ENCODE assay signal across 22 cellular contexts in the genomic region with DNA sequence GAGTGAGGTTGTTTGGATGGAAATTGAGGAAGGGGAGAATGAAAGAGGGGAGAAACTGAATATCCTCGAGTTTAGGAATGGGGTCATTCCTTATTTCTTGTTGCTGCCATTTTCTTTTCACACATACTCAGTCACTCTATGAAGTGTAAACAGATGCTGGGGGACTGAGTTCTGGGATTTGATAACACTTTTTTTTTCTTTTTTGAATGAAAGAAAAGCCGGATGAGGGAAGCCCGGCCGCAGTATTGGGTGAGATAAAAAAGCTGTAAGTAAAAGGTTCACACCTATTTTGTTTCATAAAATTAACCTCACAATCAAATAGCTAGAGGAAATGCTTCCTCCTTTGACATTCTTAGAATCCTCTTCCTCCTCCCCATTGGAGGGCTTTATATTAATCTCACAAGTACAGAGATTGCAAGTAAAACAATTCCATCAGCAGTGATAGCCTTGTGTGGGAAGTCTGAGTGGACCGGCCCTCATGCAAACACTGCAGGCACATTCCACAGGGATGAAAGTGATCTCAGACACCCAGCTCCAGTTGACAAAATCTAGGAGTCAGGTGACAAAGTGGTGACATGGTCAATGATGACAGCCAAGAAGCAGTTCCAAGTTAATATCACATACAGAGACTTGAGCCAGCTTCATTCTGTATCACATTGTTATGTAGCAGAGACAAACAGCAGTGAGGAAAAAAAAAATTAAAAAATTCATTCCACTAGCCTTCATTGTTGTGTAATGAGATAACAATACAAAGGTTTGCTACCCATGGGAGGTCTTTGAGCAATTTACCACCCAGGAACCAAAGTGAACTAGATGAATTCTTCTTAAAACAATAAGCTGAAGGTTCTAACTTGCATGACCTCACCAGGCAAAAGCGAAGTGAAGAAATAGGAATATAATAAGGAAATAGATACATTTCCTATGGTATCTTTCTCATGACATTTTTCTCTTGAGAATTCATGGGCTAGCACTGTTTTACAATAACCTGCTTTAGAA.
A peak's percentile ranks its signal among the peaks of the same experiment; 100 is the strongest.
DNase-seq lines count a peak whose midpoint lies in the region; ATAC-seq and TF ChIP-seq lines count a peak whose summit lies in the region.
"Had no signal": no experiment of that assay in that cellular context is flagged by ENCODE, and none has a peak within 500 bp of the region (broad histone marks: within the 10 kb centered on the region; RNA-seq: fewer than 3 reads in every experiment).

No MANE protein-coding gene starts in this region.

- in situ Hi-C loops in brain microvascular endothelial cell (cut with HindIII; ENCODE audit: low pct_ligation_motif_present, low sequenced_read_pairs), result no loop called here

- no peaks in the 10 kb centered on the region for H3K9me3 Mint-ChIP-seq in HFFc6
- no peaks in the 10 kb centered on the region for H3K9me3 Mint-ChIP-seq in activated CD8-positive, alpha-beta memory T cell treated with anti-CD3 and anti-CD28 coated beads, Interleukin-2, amount 10 ng/mL, durations not matched to agents 7 days and 5 days (ENCODE audit: low read depth)
- H3K9me3 Mint-ChIP-seq: stimulated activated naive CD8-positive, alpha-beta T cell treated with anti-CD3 and anti-CD28 coated beads, Interleukin-15, Interleukin-2, amounts not matched to agents 100 ng/mL and 50 ng/mL, for 24 hours had no signal

- H3K4me1 Mint-ChIP-seq in HFFc6 (ENCODE audit: low read depth), result peaks cover 46% of the 10 kb centered on the region
- no peaks in the 10 kb centered on the region for H3K4me1 Mint-ChIP-seq in activated CD8-positive, alpha-beta memory T cell treated with anti-CD3 and anti-CD28 coated beads, Interleukin-2, amount 10 ng/mL, durations not matched to agents 7 days and 5 days

- peak; percentile 31 for DNase-seq in HFFc6
- peak; percentile 48 for DNase-seq in brain microvascular endothelial cell
- DNase-seq in right cardiac atrium, result peak; percentile 23 to 59 (median 30)
- DNase-seq in stromal cell of bone marrow (ENCODE audit: low read depth), result peak; percentile 9
- DNase-seq in inferior parietal cortex (ENCODE audit: extremely low spot score), result no peak
- DNase-seq in activated CD8-positive, alpha-beta memory T cell treated with anti-CD3 and anti-CD28 coated beads, Interleukin-2, amount 10 ng/mL, durations not matched to agents 7 days and 5 days, result no peak
- no peak for DNase-seq in GM10266 (ENCODE audit: extremely low spot score)
- DNase-seq in NCI-H1105 treated with DMSO at 0.1 percent for 48 hours (lab: John Stamatoyannopoulos, UW), result no peak
- DNase-seq: activated CD8-positive, alpha-beta T cell treated with anti-CD3 and anti-CD28 coated beads, Interleukin-2, amount 10 ng/mL, durations not matched to agents 7 days and 5 days; activated gamma-delta T cell; body of pancreas; effector CD8-positive, alpha-beta T cell; foreskin keratinocyte; H7; islet precursor cell; KG1; midbrain; NCI-H345; nucleus accumbens; stimulated activated CD4-positive, alpha-beta T cell treated with anti-CD3 and anti-CD28 coated beads, Interleukin-12 subunit alpha, Interleukin-12 subunit beta, amount 100 ng/mL, for 4 hours had no signal

- H3K36me3 ChIP-seq in brain microvascular endothelial cell (replicated peaks), result no peaks in the 10 kb centered on the region

- H3K27ac ChIP-seq in brain microvascular endothelial cell (no peak overlapping the region), right cardiac atrium (ENCODE audit: low read length) (no peak overlapping the region)
- H3K27ac ChIP-seq: body of pancreas, C4-2B, foreskin keratinocyte had no signal

- H3K27me3 Mint-ChIP-seq in HFFc6 (ENCODE audit: insufficient read depth), result peaks cover 2% of the 10 kb centered on the region; the same call in 1 of the 2 replicates
- peaks cover 2% of the 10 kb centered on the region for H3K27me3 Mint-ChIP-seq in activated CD8-positive, alpha-beta memory T cell treated with anti-CD3 and anti-CD28 coated beads, Interleukin-2, amount 10 ng/mL, durations not matched to agents 7 days and 5 days

- H3K4me3 ChIP-seq in brain microvascular endothelial cell (ENCODE audit: low read depth, low read length) (no peak overlapping the region), right cardiac atrium (ENCODE audit: low read length) (no peak overlapping the region)
- H3K4me3 ChIP-seq: body of pancreas had no signal

- CTCF ChIA-PET in activated CD8-positive, alpha-beta memory T cell treated with anti-CD3 and anti-CD28 coated beads, Interleukin-2, amount 10 ng/mL, durations not matched to agents 7 days and 5 days (lab: Charles Lee), result no interaction called here

- no peaks in the 10 kb centered on the region for H3K36me3 Mint-ChIP-seq in HFFc6 (ENCODE audit: low read depth)
- no peaks in the 10 kb centered on the region for H3K36me3 Mint-ChIP-seq in activated CD8-positive, alpha-beta memory T cell treated with anti-CD3 and anti-CD28 coated beads, Interleukin-2, amount 10 ng/mL, durations not matched to agents 7 days and 5 days

- WGBS in right cardiac atrium, result 12% methylated on average over 6 of the region's 6 CpGs

- peaks cover 1% of the 10 kb centered on the region for H3K4me1 ChIP-seq in right cardiac atrium (ENCODE audit: control insufficient read depth, insufficient read depth, low read length)
- H3K4me1 ChIP-seq: body of pancreas, foreskin keratinocyte had no signal

- TF ChIP-seq CTCF in HFFc6 (IDR thresholded peaks at IDR 0.05), result no peak
- TF ChIP-seq CTCF in brain microvascular endothelial cell (IDR thresholded peaks at IDR 0.05; ENCODE audit: low read depth, low read length, missing control alignments), result no peak
- no peak for TF ChIP-seq CTCF in GM10266 (IDR thresholded peaks at IDR 0.05; ENCODE audit: control insufficient read depth, insufficient read depth, low read depth, missing control alignments)

- intact Hi-C loops in right cardiac atrium (cut with DNase I), result loop anchor here in 1 of 4 donors (10.0 kb wide), 1 partner anchor 574 kb away; a partner anchor contains a TSS

- H3K27ac Mint-ChIP-seq in HFFc6, result peak overlapping the region; percentile 29; the same call in 1 of the 2 replicates
- H3K27ac Mint-ChIP-seq in activated CD8-positive, alpha-beta memory T cell treated with anti-CD3 and anti-CD28 coated beads, Interleukin-2, amount 10 ng/mL, durations not matched to agents 7 days and 5 days, result no peak overlapping the region
- H3K27ac Mint-ChIP-seq: activated CD8-positive, alpha-beta T cell treated with anti-CD3 and anti-CD28 coated beads, Interleukin-2, amount 10 ng/mL, durations not matched to agents 7 days and 5 days; stimulated activated naive CD8-positive, alpha-beta T cell treated with anti-CD3 and anti-CD28 coated beads, Interleukin-15, Interleukin-2, amounts not matched to agents 100 ng/mL and 50 ng/mL, for 24 hours had no signal

- no peaks in the 10 kb centered on the region for H3K9me3 ChIP-seq in right cardiac atrium (ENCODE audit: control insufficient read depth, low read length)
- H3K9me3 ChIP-seq: body of pancreas had no signal

- H3K4me3 Mint-ChIP-seq in HFFc6, result no peak overlapping the region
- H3K4me3 Mint-ChIP-seq in activated CD8-positive, alpha-beta memory T cell treated with anti-CD3 and anti-CD28 coated beads, Interleukin-2, amount 10 ng/mL, durations not matched to agents 7 days and 5 days, result no peak overlapping the region
- H3K4me3 Mint-ChIP-seq: activated CD8-positive, alpha-beta T cell treated with anti-CD3 and anti-CD28 coated beads, Interleukin-2, amount 10 ng/mL, durations not matched to agents 7 days and 5 days; stimulated activated naive CD8-positive, alpha-beta T cell treated with anti-CD3 and anti-CD28 coated beads, Interleukin-15, Interleukin-2, amounts not matched to agents 100 ng/mL and 50 ng/mL, for 24 hours had no signal

- H3K27me3 ChIP-seq in brain microvascular endothelial cell (replicated peaks), result peaks cover 1% of the 10 kb centered on the region
- H3K27me3 ChIP-seq in right cardiac atrium (ENCODE audit: control insufficient read depth, insufficient read depth), result no peaks in the 10 kb centered on the region
- H3K27me3 ChIP-seq: body of pancreas, foreskin keratinocyte had no signal

- ATAC-seq in right cardiac atrium, result peak; percentile 96
- no peak for ATAC-seq in activated CD8-positive, alpha-beta memory T cell treated with anti-CD3 and anti-CD28 coated beads, Interleukin-2, amount 10 ng/mL, durations not matched to agents 7 days and 5 days
- ATAC-seq: activated CD8-positive, alpha-beta T cell treated with anti-CD3 and anti-CD28 coated beads, Interleukin-2, amount 10 ng/mL, durations not matched to agents 7 days and 5 days; body of pancreas; foreskin keratinocyte had no signal

Comparison
In these comparisons a context has a peak if more than half of its experiments do, and no peak if none do; other contexts are left out.
1. DNase-seq: peak in HFFc6 (single experiment), brain microvascular endothelial cell (single experiment), right cardiac atrium (3 of 3) and stromal cell of bone marrow (single experiment); none in inferior parietal cortex (single experiment), activated CD8-positive, alpha-beta memory T cell treated with anti-CD3 and anti-CD28 coated beads, Interleukin-2, amount 10 ng/mL, durations not matched to agents 7 days and 5 days (single experiment), GM10266 (single experiment) and NCI-H1105 treated with DMSO at 0.1 percent for 48 hours (single experiment).